In genomic region chr1:1796466-1796865, GRCh38 we compare ENCODE assay signal across 12 cellular contexts. TPM values are rescaled to one million over a fixed set of nuclear protein-coding genes. Genes with fewer than 3 reads are reported as not detected.
DNase-seq lines count a peak whose midpoint lies in the region; ATAC-seq, FAIRE-seq and TF ChIP-seq lines count a peak whose summit lies in the region.
"Had no signal": no experiment of that assay in that cellular context is flagged by ENCODE, and none has a peak within 500 bp of the region (broad histone marks: within the 10 kb centered on the region; RNA-seq: fewer than 3 reads in every experiment).

No MANE protein-coding gene starts in this region.

- H3K36me3 Mint-ChIP-seq in CD8-positive, alpha-beta T cell, result peaks cover 78% of the 10 kb centered on the region
- H3K36me3 Mint-ChIP-seq in IgD-negative memory B cell (peaks cover 6% of the 10 kb centered on the region), naive B cell (peaks cover 1 to 17% of the 10 kb centered on the region in 2 donors)

- peaks cover 4% of the 10 kb centered on the region for H3K9me1 ChIP-seq in K562 (ENCODE audit: control insufficient read depth, insufficient read depth, low read length)

- H3K79me2 ChIP-seq in K562 (ENCODE audit: control insufficient read depth, insufficient read depth, low read length), result peaks cover 5% of the 10 kb centered on the region; the same call in 1 of the 3 replicates

- in situ Hi-C loops in K562 (cut with MboI), result no loop called here

- peak overlapping the region in 1 of 2 experiments; percentile 28; a peak in 1 of 4 replicates for H3K9ac ChIP-seq in K562 (ENCODE audit: insufficient read depth in 1 of 2, low read depth in 2 of 2, low read length in 2 of 2)

- TF ChIP-seq POLR2A in K562 (conservative IDR thresholded peaks at IDR 0.05), result no peak

- peaks cover 29% of the 10 kb centered on the region for H3K36me3 ChIP-seq in CD8-positive, alpha-beta T cell (ENCODE audit: insufficient read depth, low read length)
- H3K36me3 ChIP-seq in K562 (ENCODE audit: control insufficient read depth, insufficient read depth, low read length), result peaks cover 94% of the 10 kb centered on the region
- H3K36me3 ChIP-seq in ascending aorta, result peaks cover 61 to 74% of the 10 kb centered on the region in 2 donors

- DNase-seq in CD8-positive, alpha-beta T cell, result peak in 4 of 7 experiments; percentile 17 to 59 (median 35)
- DNase-seq in K562 (ENCODE audit: extremely low read depth in 1 of 4, low spot score in 3 of 4) (peak in 2 of 4 experiments; percentile 25 to 48), naive B cell (peak; percentile 31), ascending aorta (ENCODE audit: low spot score in 2 of 2) (no peak), medulla oblongata (ENCODE audit: extremely low spot score) (no peak)
- DNase-seq: body of pancreas, Peyer's patch had no signal

- TF ChIP-seq CTCF in CD8-positive, alpha-beta T cell (IDR thresholded peaks at IDR 0.05), result peak; percentile 17
- TF ChIP-seq CTCF in K562 (IDR thresholded peaks at IDR 0.05 in 2 of 3, conservative IDR thresholded peaks at IDR 0.05 in 1 of 3; ENCODE audit: insufficient read depth in 2 of 3, low read depth in 1 of 3, low read length in 3 of 3) (peak; percentile 50 to 57 (median 54)), ascending aorta (IDR thresholded peaks at IDR 0.05) (no peak)

- TF ChIP-seq EP300 in K562 (IDR thresholded peaks at IDR 0.05; ENCODE audit: low read length), result no peak

- H3K4me2 ChIP-seq in K562 (ENCODE audit: insufficient read depth, low read length), result no peak overlapping the region

- no peaks in the 10 kb centered on the region for H4K20me1 ChIP-seq in K562 (replicated peaks; ENCODE audit: control insufficient read depth, insufficient read depth, low read length)

- intact Hi-C loops in CD8-positive, alpha-beta T cell (cut with DNase I, micrococcal nuclease), result no loop called here
- intact Hi-C loops in K562 (cut with micrococcal nuclease), result no loop called here
- intact Hi-C loops in ascending aorta (cut with DNase I), result no loop called here

- H3K27ac Mint-ChIP-seq in CD8-positive, alpha-beta T cell, result no peak overlapping the region
- H3K27ac Mint-ChIP-seq in IgD-negative memory B cell, result peak overlapping the region in 2 of 3 donors; percentile 31 to 78
- H3K27ac Mint-ChIP-seq in naive B cell, result peak overlapping the region in 3 of 6 donors; percentile 52 to 84 (median 54)

- no peaks in the 10 kb centered on the region for H3K4me1 ChIP-seq in CD8-positive, alpha-beta T cell (ENCODE audit: insufficient read depth, low read length)
- H3K4me1 ChIP-seq in K562 (replicated peaks in 1 of 2; ENCODE audit: control insufficient read depth in 2 of 2, insufficient read depth in 2 of 2, low read length in 2 of 2) (peaks cover 0 to 3% of the 10 kb centered on the region in 2 experiments; a peak in 1 of 5 replicates), ascending aorta (no peaks in the 10 kb centered on the region)
- H3K4me1 ChIP-seq: body of pancreas, Peyer's patch had no signal

- no peaks in the 10 kb centered on the region for H3K9me3 ChIP-seq in CD8-positive, alpha-beta T cell (ENCODE audit: low read length)
- no peaks in the 10 kb centered on the region for H3K9me3 ChIP-seq in K562 (replicated peaks; ENCODE audit: control insufficient read depth, insufficient read depth, low read depth, low read length)
- no peaks in the 10 kb centered on the region for H3K9me3 ChIP-seq in ascending aorta
- H3K9me3 ChIP-seq: body of pancreas, Peyer's patch, vagina had no signal

- WGBS in K562 (ENCODE audit: insufficient coverage, low coverage, missing lambda C conversion rate), result 91% methylated on average over 5 of the region's 5 CpGs

- no TSS peak for BruUV-seq in K562 (replicated peaks; lab: Mats Ljungman, UMichigan)

- no peak for FAIRE-seq in K562 (lab: Jason Lieb, UNC)
- FAIRE-seq: G401.6 had no signal

- peaks cover 8% of the 10 kb centered on the region for H3K4me1 Mint-ChIP-seq in CD8-positive, alpha-beta T cell (ENCODE audit: low read depth)
- H3K4me1 Mint-ChIP-seq in IgD-negative memory B cell, result peaks cover 28 to 40% (median 30%) of the 10 kb centered on the region in 3 donors
- H3K4me1 Mint-ChIP-seq in naive B cell, result peaks cover 36 to 61% (median 50%) of the 10 kb centered on the region in 3 donors

- H3K27ac ChIP-seq in CD8-positive, alpha-beta T cell (ENCODE audit: low read depth, low read length), result no peak overlapping the region
- no peak overlapping the region for H3K27ac ChIP-seq in K562 (ENCODE audit: extremely low read depth, low read depth, low read length)
- H3K27ac ChIP-seq in ascending aorta, result no peak overlapping the region
- H3K27ac ChIP-seq: body of pancreas, Peyer's patch, vagina had no signal

- H2AFZ ChIP-seq in K562 (ENCODE audit: low read depth, low read length), result no peak overlapping the region

- H3K27me3 Mint-ChIP-seq in CD8-positive, alpha-beta T cell (ENCODE audit: low read depth), result no peaks in the 10 kb centered on the region
- H3K27me3 Mint-ChIP-seq in IgD-negative memory B cell (no peaks in the 10 kb centered on the region), naive B cell (no peaks in the 10 kb centered on the region)

- peak; percentile 65 for ATAC-seq in CD8-positive, alpha-beta T cell
- ATAC-seq in K562, result peak; percentile 83
- ATAC-seq in naive B cell (ENCODE audit: low read depth in 2 of 2), result peak; percentile 19 to 31
- ATAC-seq in GM18517 (IDR thresholded peaks at IDR 0.05; ENCODE audit: unreplicated experiment), result no peak
- no peak for ATAC-seq in HG03442 (IDR thresholded peaks at IDR 0.05; ENCODE audit: unreplicated experiment)
- ATAC-seq: body of pancreas had no signal

- no peaks in the 10 kb centered on the region for H3K27me3 ChIP-seq in CD8-positive, alpha-beta T cell (ENCODE audit: insufficient read depth, low read length)
- H3K27me3 ChIP-seq in K562 (ENCODE audit: control insufficient read depth in 2 of 2, insufficient read depth in 2 of 2, low read length in 2 of 2) (no peaks in the 10 kb centered on the region), ascending aorta (no peaks in the 10 kb centered on the region)
- H3K27me3 ChIP-seq: body of pancreas, Peyer's patch, vagina had no signal

- CTCF ChIA-PET in CD8-positive, alpha-beta T cell (lab: Charles Lee), result interaction anchor here (0.7 to 1.0 kb wide), 3 partner anchors 30 to 113 kb away, joined by 3 to 8 read pairs (median 3); no protein-coding TSS in a partner anchor
- CTCF ChIA-PET in K562 (lab: Yijun Ruan, JAX; ENCODE audit: low intra/inter-chr PET ratio), result no interaction called here

- no peak overlapping the region for H3K4me3 Mint-ChIP-seq in CD8-positive, alpha-beta T cell
- H3K4me3 Mint-ChIP-seq in IgD-negative memory B cell (peak overlapping the region in 3 of 4 donors; percentile 33 to 52 (median 39)), naive B cell (peak overlapping the region in 3 of 8 donors; percentile 24 to 47 (median 45))

- TF ChIP-seq RAD21 in K562 (CRISPR knock-in tag; conservative IDR thresholded peaks at IDR 0.05 in 1 of 2, IDR thresholded peaks at IDR 0.05 in 1 of 2), result peak in 1 of 2 experiments; percentile 54; a peak in 2 of 4 replicates

- POLR2A ChIA-PET in CD8-positive, alpha-beta T cell (lab: Charles Lee), result no interaction called here
- POLR2A ChIA-PET in K562 (lab: Yijun Ruan, JAX), result no interaction called here

- H3K4me3 ChIP-seq in CD8-positive, alpha-beta T cell (ENCODE audit: low read depth, low read length), result no peak overlapping the region
- H3K4me3 ChIP-seq in K562, result no peak overlapping the region
- H3K4me3 ChIP-seq in ascending aorta, result no peak overlapping the region
- H3K4me3 ChIP-seq: body of pancreas, Peyer's patch, vagina had no signal

- H3K9me3 Mint-ChIP-seq in CD8-positive, alpha-beta T cell, result no peaks in the 10 kb centered on the region
- H3K9me3 Mint-ChIP-seq in IgD-negative memory B cell, result no peaks in the 10 kb centered on the region
- H3K9me3 Mint-ChIP-seq in naive B cell, result no peaks in the 10 kb centered on the region

TF ChIP-seq in K562, 482 proteins besides CTCF, POLR2A, EP300 and RAD21 (continues in another document):
- TF ChIP-seq BCL6 (CRISPR knock-in tag; IDR thresholded peaks at IDR 0.05) (no peak), TAF9B (IDR thresholded peaks at IDR 0.05; ENCODE audit: partially characterized antibody) (no peak), SAP30 (IDR thresholded peaks at IDR 0.05; ENCODE audit: borderline replicate concordance, insufficient read depth, low read depth, low read length, poor library complexity, severe bottlenecking) (no peak), TEAD2 (tag; IDR thresholded peaks at IDR 0.05) (no peak), SNIP1 (IDR thresholded peaks at IDR 0.05; ENCODE audit: low read depth) (no peak), ATF1 (CRISPR knock-in tag; IDR thresholded peaks at IDR 0.05) (no peak), ATF1 (tag; IDR thresholded peaks at IDR 0.05) (no peak)

RNA-seq across cellular contexts. Expression of gene NADK, which starts 18.2 kb away (rescaled TPM):
- total RNA-seq in CD8-positive, alpha-beta T cell, result 10 to 100 TPM; 15.4 to 16.7 TPM
- 55.6 TPM for polyA plus RNA-seq in IgD-negative memory B cell
- 266 and 574 TPM in 2 replicates for total RNA-seq in K562 (2011; cell fraction: chromatin; rRNA removed; ENCODE audit: low replicate concordance)
- 372 and 388 TPM in 2 replicates for total RNA-seq in K562 (2011; cell fraction: nucleolus; rRNA removed)
- total RNA-seq in K562 (2011; cell fraction: nucleoplasm; rRNA removed), result 193 and 246 TPM in 2 replicates
- 116 and 133 TPM in 2 replicates for total RNA-seq in K562 (2014; rRNA removed)
- total RNA-seq in K562 (2014; rRNA removed; fragmentation: Illumina TruSeq; extraction: Trizol), result 35.7 and 46.1 TPM in 2 replicates
- total RNA-seq in K562 (2015; rRNA removed; fragmentation: Illumina TruSeq; extraction: Trizol), result 63.0 and 66.6 TPM in 2 replicates
- 131 and 135 TPM in 2 replicates for total RNA-seq in K562 (2021)
- 99.6 and 121 TPM in 2 replicates for polyA plus RNA-seq in K562 (2011; rRNA removed)
- 62.8 and 91.9 TPM in 2 replicates for polyA plus RNA-seq in K562 (2011; cell fraction: cytosol; rRNA removed)
- polyA plus RNA-seq in K562 (2011; cell fraction: nucleus; rRNA removed), result 448 and 488 TPM in 2 replicates
- polyA plus RNA-seq in K562 (2012), result 76.9 and 85.6 TPM in 2 replicates
- 75.1 and 81.2 TPM in 2 replicates for polyA plus RNA-seq in K562 (2014; fragmentation: Illumina TruSeq; extraction: Trizol)
- polyA plus RNA-seq in K562 (2014; fragmentation: Nextera tagmentation; extraction: Ambion mirVana), result 1 to 10 TPM; 1.5 to 2.1 TPM
- polyA plus RNA-seq in K562 (2014; rRNA removed), result 131 and 149 TPM in 2 replicates
- polyA minus RNA-seq in K562 (2011; rRNA and poly(A)+ RNA removed), result 23.4 and 41.8 TPM in 2 replicates
- 54.8 and 55.2 TPM in 2 replicates for polyA minus RNA-seq in K562 (2011; cell fraction: cytosol; rRNA and poly(A)+ RNA removed)
- 94.5 and 123 TPM in 2 replicates for polyA minus RNA-seq in K562 (2011; cell fraction: nucleus; rRNA and poly(A)+ RNA removed)
- polyA plus RNA-seq in naive B cell (ENCODE audit: low read depth in 6 of 6), result 10 to 100 TPM; 38.4 to 56.6 (median 44.5) TPM
- 104 TPM for total RNA-seq in ascending aorta

Comparison
In these comparisons a context has a peak if more than half of its experiments do, and no peak if none do; other contexts are left out.
1. ATAC-seq: peak in CD8-positive, alpha-beta T cell (single experiment), K562 (single experiment) and naive B cell (2 of 2); none in GM18517 (single experiment) and HG03442 (single experiment).
2. DNase-seq: peak in CD8-positive, alpha-beta T cell (4 of 7) and naive B cell (single experiment); none in ascending aorta (0 of 2) and medulla oblongata (single experiment).
3. CTCF ChIP-seq: peak in CD8-positive, alpha-beta T cell (single experiment) and K562 (3 of 3); none in ascending aorta (0 of 3).